ENCODE assay signal across 8 cellular contexts in the genomic region with DNA sequence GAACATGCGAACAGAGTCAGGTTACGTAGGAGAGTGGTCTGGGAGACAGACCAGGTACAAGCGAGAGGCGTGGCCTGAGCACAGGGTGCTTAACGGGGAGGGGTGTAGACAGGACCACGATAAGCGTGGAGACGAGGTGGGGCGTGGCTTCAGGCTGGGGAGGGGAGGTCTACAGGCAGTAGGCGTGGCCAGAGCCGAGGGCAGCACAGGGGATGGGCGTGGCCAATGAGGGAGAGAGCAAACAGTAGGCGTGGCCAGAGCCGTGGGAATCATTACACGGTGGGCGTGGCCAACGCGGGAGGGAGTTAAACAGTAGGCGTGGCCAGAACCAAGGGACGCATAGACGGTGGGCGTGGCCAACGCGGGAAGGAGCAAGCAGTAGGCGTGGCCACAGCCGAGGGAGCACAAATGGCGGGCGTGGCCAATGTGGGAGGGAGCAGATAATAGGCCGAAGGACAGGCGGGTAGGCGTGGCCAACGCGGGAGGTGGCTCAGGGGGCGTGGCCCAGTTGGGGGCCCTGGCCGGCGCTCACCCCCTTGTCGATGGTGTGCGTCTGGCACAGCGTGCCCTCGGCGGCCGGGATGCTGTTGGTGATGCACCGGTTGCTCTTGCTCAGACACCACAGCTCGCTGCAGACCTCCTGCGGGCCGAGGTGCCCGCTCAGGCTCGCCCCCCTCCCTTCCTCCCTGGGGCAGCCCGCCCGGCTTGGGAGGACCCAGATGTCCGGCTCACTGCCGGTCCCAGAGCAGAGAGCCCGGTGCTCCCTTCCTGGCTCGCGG. TPM values are rescaled to one million over a fixed set of nuclear protein-coding genes. Genes with fewer than 3 reads are reported as not detected.
A peak's percentile ranks its signal among the peaks of the same experiment; 100 is the strongest.
DNase-seq lines count a peak whose midpoint lies in the region; ATAC-seq and TF ChIP-seq lines count a peak whose summit lies in the region.

No MANE protein-coding gene starts in this region.

- peak; percentile 91 to 97 (median 94) for DNase-seq in CD8-positive, alpha-beta T cell
- DNase-seq in NCI-H69 (lab: John Stamatoyannopoulos, UW) (peak; percentile 62), fibroblast of lung (ENCODE audit: low read depth in 2 of 2) (peak; percentile 92), NOMO-1 (lab: John Stamatoyannopoulos, UW; ENCODE audit: unreplicated experiment in 2 of 2) (no peak)
- peak; percentile 94 for DNase-seq in activated T-cell treated with anti-CD3 and anti-CD28 coated beads, Interleukin-2, amount 50 U/mL, for 4 hours
- DNase-seq in stimulated activated CD8-positive, alpha-beta memory T cell treated with anti-CD3 and anti-CD28 coated beads, Interleukin-2, amount 100 ng/mL, for 1 hour (ENCODE audit: low read depth in 2 of 2): peak; percentile 90 to 93

- H3K9me3 ChIP-seq in CD8-positive, alpha-beta T cell (ENCODE audit: low read length): no peaks in the 10 kb centered on the region
- no peaks in the 10 kb centered on the region for H3K9me3 ChIP-seq in fibroblast of lung (ENCODE audit: control insufficient read depth, insufficient read depth, low read depth, low read length)
- no peaks in the 10 kb centered on the region for H3K9me3 ChIP-seq in muscle layer of colon (ENCODE audit: low read length)

- peaks cover 7% of the 10 kb centered on the region for H3K36me3 ChIP-seq in CD8-positive, alpha-beta T cell (ENCODE audit: insufficient read depth, low read length)
- H3K36me3 ChIP-seq in fibroblast of lung (ENCODE audit: control insufficient read depth, insufficient read depth, low read length) (no peaks in the 10 kb centered on the region), muscle layer of colon (ENCODE audit: insufficient read depth, low read length) (peaks cover 12% of the 10 kb centered on the region)

- H3K9me3 Mint-ChIP-seq in CD8-positive, alpha-beta T cell: peaks cover 8% of the 10 kb centered on the region
- no peaks in the 10 kb centered on the region for H3K9me3 Mint-ChIP-seq in activated T-cell treated with anti-CD3 and anti-CD28 coated beads, Interleukin-2, amount 50 U/mL, for 4 hours

- CTCF ChIA-PET in CD8-positive, alpha-beta T cell (lab: Charles Lee): interaction anchor here (0.9 to 4.6 kb wide), 6 partner anchors 11 to 61 kb away, joined by 3 to 41 read pairs (median 4); no protein-coding TSS in a partner anchor

- no peak overlapping the region for H2AFZ ChIP-seq in fibroblast of lung (ENCODE audit: low read length)

- H3K27ac Mint-ChIP-seq in CD8-positive, alpha-beta T cell: peak overlapping the region; percentile 84

- H3K27me3 ChIP-seq in CD8-positive, alpha-beta T cell (ENCODE audit: insufficient read depth, low read length): no peaks in the 10 kb centered on the region
- H3K27me3 ChIP-seq in fibroblast of lung (ENCODE audit: control insufficient read depth, insufficient read depth, low read length) (no peaks in the 10 kb centered on the region), muscle layer of colon (ENCODE audit: control insufficient read depth in 1 of 2, insufficient read depth in 2 of 2, low read length in 2 of 2) (no peaks in the 10 kb centered on the region)

- peak overlapping the region; percentile 15 for H3K4me2 ChIP-seq in fibroblast of lung (ENCODE audit: extremely low read depth, insufficient read depth, low read length)

- H3K27ac ChIP-seq in CD8-positive, alpha-beta T cell (ENCODE audit: low read depth, low read length): peak overlapping the region; percentile 32
- no peak overlapping the region for H3K27ac ChIP-seq in fibroblast of lung (ENCODE audit: insufficient read depth, low read length)
- H3K27ac ChIP-seq in muscle layer of colon (ENCODE audit: low read depth, low read length): peak overlapping the region; percentile 30

- H3K27me3 Mint-ChIP-seq in CD8-positive, alpha-beta T cell (ENCODE audit: low read depth): no peaks in the 10 kb centered on the region
- H3K27me3 Mint-ChIP-seq in activated T-cell treated with anti-CD3 and anti-CD28 coated beads, Interleukin-2, amount 50 U/mL, for 4 hours (ENCODE audit: low read depth): no peaks in the 10 kb centered on the region

- peak; percentile 86 for ATAC-seq in CD8-positive, alpha-beta T cell
- peak; percentile 91 to 93 for ATAC-seq in activated T-cell treated with anti-CD3 and anti-CD28 coated beads, Interleukin-2, amount 50 U/mL, for 4 hours
- no peak for ATAC-seq in HG03175 (IDR thresholded peaks at IDR 0.05; ENCODE audit: unreplicated experiment)

- H4K20me1 ChIP-seq in fibroblast of lung (ENCODE audit: control insufficient read depth, extremely low read depth, insufficient read depth, low read length): no peaks in the 10 kb centered on the region

- TF ChIP-seq CTCF in CD8-positive, alpha-beta T cell (IDR thresholded peaks at IDR 0.05): no peak
- TF ChIP-seq CTCF in fibroblast of lung (conservative IDR thresholded peaks at IDR 0.05 in 1 of 2, IDR thresholded peaks at IDR 0.05 in 1 of 2; ENCODE audit: low read depth in 1 of 2, low read length in 2 of 2): no peak

- peaks cover 32% of the 10 kb centered on the region for H3K36me3 Mint-ChIP-seq in CD8-positive, alpha-beta T cell
- H3K36me3 Mint-ChIP-seq in activated T-cell treated with anti-CD3 and anti-CD28 coated beads, Interleukin-2, amount 50 U/mL, for 4 hours (ENCODE audit: insufficient read depth): peaks cover 3% of the 10 kb centered on the region

- POLR2A ChIA-PET in CD8-positive, alpha-beta T cell (lab: Charles Lee): interaction anchor here (0.8 to 1.4 kb wide), 5 partner anchors 11 to 50 kb away, joined by 3 to 5 read pairs (median 3); no protein-coding TSS in a partner anchor

- H3K4me3 ChIP-seq in CD8-positive, alpha-beta T cell (ENCODE audit: low read depth, low read length): peak overlapping the region; percentile 47
- H3K4me3 ChIP-seq in fibroblast of lung (replicated peaks in 1 of 4; ENCODE audit: control extremely low read depth in 1 of 4, insufficient read depth in 1 of 4, low read depth in 3 of 4, low read length in 4 of 4): peak overlapping the region in 2 of 4 experiments; percentile 2 to 40
- H3K4me3 ChIP-seq in muscle layer of colon (ENCODE audit: low read depth in 1 of 2, low read length in 2 of 2): peak overlapping the region; percentile 45 to 74

- H3K9ac ChIP-seq in fibroblast of lung (ENCODE audit: insufficient read depth, low read length) (no peak overlapping the region), muscle layer of colon (ENCODE audit: low read length) (no peak overlapping the region)

- peak overlapping the region; percentile 84 for H3K4me3 Mint-ChIP-seq in CD8-positive, alpha-beta T cell
- H3K4me3 Mint-ChIP-seq in activated T-cell treated with anti-CD3 and anti-CD28 coated beads, Interleukin-2, amount 50 U/mL, for 4 hours: peak overlapping the region; percentile 74

- peaks cover 36% of the 10 kb centered on the region for H3K4me1 Mint-ChIP-seq in CD8-positive, alpha-beta T cell (ENCODE audit: low read depth)
- peaks cover 18% of the 10 kb centered on the region for H3K4me1 Mint-ChIP-seq in activated T-cell treated with anti-CD3 and anti-CD28 coated beads, Interleukin-2, amount 50 U/mL, for 4 hours (ENCODE audit: low read depth)

- no peaks in the 10 kb centered on the region for H3K79me2 ChIP-seq in fibroblast of lung (ENCODE audit: control insufficient read depth, insufficient read depth, low read length)

- intact Hi-C loops in CD8-positive, alpha-beta T cell (cut with DNase I, micrococcal nuclease): loop anchor here (1.0 to 2.0 kb wide), 6 partner anchors 12 to 240 kb away; a partner anchor contains a TSS

- H3K4me1 ChIP-seq in CD8-positive, alpha-beta T cell (ENCODE audit: insufficient read depth, low read length): peaks cover 21% of the 10 kb centered on the region
- H3K4me1 ChIP-seq in fibroblast of lung (ENCODE audit: control insufficient read depth, extremely low read depth, insufficient read depth, low read length) (peaks cover 3% of the 10 kb centered on the region), muscle layer of colon (ENCODE audit: insufficient read depth, low read length) (peaks cover 7% of the 10 kb centered on the region)

RNA-seq across cellular contexts. Expression of a gene that starts 15.2 kb away (rescaled TPM):
- total RNA-seq in CD8-positive, alpha-beta T cell: 10 to 100 TPM; 75.7 to 76.8 TPM
- 1 to 10 TPM; 4.6 to 8.0 (median 6.6) TPM for total RNA-seq in activated T-cell treated with anti-CD3 and anti-CD28 coated beads, Interleukin-2, amount 50 U/mL, for 4 hours
- total RNA-seq in fibroblast of lung: under 0.01 and 0.17 TPM in 2 replicates
- polyA plus RNA-seq in fibroblast of lung: 0.03 and 0.08 TPM in 2 replicates
- 0.67 and 0.83 TPM in 2 replicates for polyA plus RNA-seq in fibroblast of lung (2012)
- polyA minus RNA-seq in fibroblast of lung (ENCODE audit: low replicate concordance): 1.5 TPM in 1 of 2 replicates, not detected in the other

RNA-seq across cellular contexts. Expression of a gene that starts 18.1 kb away (rescaled TPM):
- 100 to 1,000 TPM in 1 of 2 experiments, 10 to 100 TPM in 1; 81.9 to 101 TPM for total RNA-seq in CD8-positive, alpha-beta T cell
- total RNA-seq in activated T-cell treated with anti-CD3 and anti-CD28 coated beads, Interleukin-2, amount 50 U/mL, for 4 hours: 1 to 10 TPM; 1.1 to 3.1 (median 1.5) TPM
- 11.2 and 13.1 TPM in 2 replicates for total RNA-seq in fibroblast of lung
- polyA plus RNA-seq in fibroblast of lung: 0.81 and 2.0 TPM in 2 replicates
- 0.97 and 3.3 TPM in 2 replicates for polyA plus RNA-seq in fibroblast of lung (2012)
- 3.6 and 15.7 TPM in 2 replicates for polyA minus RNA-seq in fibroblast of lung (ENCODE audit: low replicate concordance)

RNA-seq across cellular contexts. Expression of a gene that starts 38.0 kb away (rescaled TPM):
- total RNA-seq in CD8-positive, alpha-beta T cell: not detected
- total RNA-seq in activated T-cell treated with anti-CD3 and anti-CD28 coated beads, Interleukin-2, amount 50 U/mL, for 4 hours: not detected
- total RNA-seq in fibroblast of lung: not detected in 2 replicates
- not detected in 2 replicates for polyA plus RNA-seq in fibroblast of lung
- polyA plus RNA-seq in fibroblast of lung (2012): not detected in 2 replicates
- not detected in 2 replicates for polyA minus RNA-seq in fibroblast of lung (ENCODE audit: low replicate concordance)

Comparison
In these comparisons a context has a peak if more than half of its experiments do, and no peak if none do; other contexts are left out.
1. DNase-seq: peak in CD8-positive, alpha-beta T cell (7 of 7), NCI-H69 (single experiment), activated T-cell treated with anti-CD3 and anti-CD28 coated beads, Interleukin-2, amount 50 U/mL, for 4 hours (single experiment), fibroblast of lung (2 of 2) and stimulated activated CD8-positive, alpha-beta memory T cell treated with anti-CD3 and anti-CD28 coated beads, Interleukin-2, amount 100 ng/mL, for 1 hour (2 of 2); none in NOMO-1 (0 of 2).
2. RNA of a gene that starts 15.2 kb away (total RNA-seq): 75.7 to 76.8 TPM in CD8-positive, alpha-beta T cell; 4.6 to 8.0 TPM in activated T-cell treated with anti-CD3 and anti-CD28 coated beads, Interleukin-2, amount 50 U/mL, for 4 hours and under 0.01 to 0.17 TPM in fibroblast of lung; every median in the first group is over 4 times any median in the second.